Comparison of ENCODE assay signal across 21 cellular contexts in genomic region chr21:44732956-44733355, GRCh38. TPM values are rescaled to one million over a fixed set of nuclear protein-coding genes. Genes with fewer than 3 reads are reported as not detected.
DNase-seq lines count a peak whose midpoint lies in the region; ATAC-seq, FAIRE-seq and TF ChIP-seq lines count a peak whose summit lies in the region.
"Had no signal": no experiment of that assay in that cellular context is flagged by ENCODE, and none has a peak within 500 bp of the region (broad histone marks: within the 10 kb centered on the region; RNA-seq: fewer than 3 reads in every experiment).

No MANE protein-coding gene starts in this region.

- intact Hi-C loops in activated CD8-positive, alpha-beta T cell treated with anti-CD3 and anti-CD28 coated beads for 36 hours (cut with micrococcal nuclease) = no loop called here
- intact Hi-C loops in pancreas (cut with DNase I) = no loop called here

- no peak overlapping the region for H3K4me3 Mint-ChIP-seq in stimulated activated effector memory CD8-positive, alpha-beta T cell treated with anti-CD3 and anti-CD28 coated beads, Interleukin-12 subunit alpha, Interleukin-12 subunit beta, amount 100 ng/mL, for 72 hours
- no peak overlapping the region for H3K4me3 Mint-ChIP-seq in activated CD8-positive, alpha-beta T cell treated with anti-CD3 and anti-CD28 coated beads for 36 hours

- no peak for FAIRE-seq in pancreas (lab: Jason Lieb, UNC)
- FAIRE-seq: A204.1, HTR-8/SVneo had no signal

- H3K27me3 Mint-ChIP-seq in activated CD8-positive, alpha-beta T cell treated with anti-CD3 and anti-CD28 coated beads for 36 hours = no peaks in the 10 kb centered on the region

- no peaks in the 10 kb centered on the region for H3K36me3 ChIP-seq in BLaER1 treated with 17β-estradiol and CSF1 and Interleukin-3, amounts not matched to agents 10 nM and 100 nM
- H3K36me3 ChIP-seq in pancreas = no peaks in the 10 kb centered on the region
- H3K36me3 ChIP-seq: Peyer's patch, SJSA1 had no signal

- H3K27ac ChIP-seq in BLaER1 treated with 17β-estradiol and CSF1 and Interleukin-3, amounts not matched to agents 10 nM and 100 nM = peak overlapping the region in 2 of 11 experiments; percentile 46 to 61; a peak in 3 of 22 replicates
- H3K27ac ChIP-seq in pancreas = no peak overlapping the region
- H3K27ac ChIP-seq: Peyer's patch, SJSA1 had no signal

- H3K4me2 ChIP-seq in BLaER1 treated with 17β-estradiol and CSF1 and Interleukin-3, amounts not matched to agents 10 nM and 100 nM = peak overlapping the region in 9 of 11 experiments; percentile 42 to 90 (median 71); a peak in 18 of 22 replicates

- H3K27ac Mint-ChIP-seq in stimulated activated effector memory CD8-positive, alpha-beta T cell treated with anti-CD3 and anti-CD28 coated beads, Interleukin-12 subunit alpha, Interleukin-12 subunit beta, amount 100 ng/mL, for 72 hours = peak overlapping the region; percentile 61
- H3K27ac Mint-ChIP-seq in activated CD8-positive, alpha-beta T cell treated with anti-CD3 and anti-CD28 coated beads for 36 hours = no peak overlapping the region

- H3K9me3 Mint-ChIP-seq in stimulated activated effector memory CD8-positive, alpha-beta T cell treated with anti-CD3 and anti-CD28 coated beads, Interleukin-12 subunit alpha, Interleukin-12 subunit beta, amount 100 ng/mL, for 72 hours = no peaks in the 10 kb centered on the region
- peaks cover 4% of the 10 kb centered on the region for H3K9me3 Mint-ChIP-seq in activated CD8-positive, alpha-beta T cell treated with anti-CD3 and anti-CD28 coated beads for 36 hours

- no peak for ATAC-seq in stimulated activated effector memory CD8-positive, alpha-beta T cell treated with anti-CD3 and anti-CD28 coated beads, Interleukin-12 subunit alpha, Interleukin-12 subunit beta, amount 100 ng/mL, for 72 hours
- no peak for ATAC-seq in activated CD8-positive, alpha-beta T cell treated with anti-CD3 and anti-CD28 coated beads for 36 hours
- no peak for ATAC-seq in pancreas
- ATAC-seq: Right ventricle myocardium inferior had no signal

- TF ChIP-seq CTCF in activated CD8-positive, alpha-beta T cell treated with anti-CD3 and anti-CD28 coated beads for 36 hours (IDR thresholded peaks at IDR 0.05) = no peak
- TF ChIP-seq CTCF in pancreas (IDR thresholded peaks at IDR 0.05) = no peak

- H3K4me3 ChIP-seq in BLaER1 treated with 17β-estradiol and CSF1 and Interleukin-3, amounts not matched to agents 10 nM and 100 nM = no peak overlapping the region
- H3K4me3 ChIP-seq in pancreas = no peak overlapping the region
- H3K4me3 ChIP-seq: Peyer's patch, SJSA1 had no signal

- DNase-seq in HT1080 (ENCODE audit: low read depth) (peak; percentile 29), kidney tubule cell (ENCODE audit: low spot score) (peak; percentile 44), NCI-H345 (lab: John Stamatoyannopoulos, UW) (no peak), pancreas (no peak)
- no peak for DNase-seq in stimulated activated effector memory CD8-positive, alpha-beta T cell treated with anti-CD3 and anti-CD28 coated beads, Interleukin-12 subunit alpha, Interleukin-12 subunit beta, amount 100 ng/mL, for 72 hours (ENCODE audit: low spot score in 2 of 2)
- no peak for DNase-seq in activated CD8-positive, alpha-beta T cell treated with anti-CD3 and anti-CD28 coated beads for 36 hours
- DNase-seq: DMS79; KG1; NCI-H1092 treated with DMSO at 0.1 percent for 48 hours; NCI-H1436 treated with DMSO at 0.1 percent for 48 hours; NCI-H1930; NCI-H2227 treated with DMSO at 0.1 percent for 48 hours; NCI-H524; NCI-H774; NK-92 treated with Interleukin-12 subunit alpha and Interleukin-12 subunit beta, amount 100 ng/mL, for 24 hours; Peyer's patch had no signal

- H3K27me3 ChIP-seq in BLaER1 treated with 17β-estradiol and CSF1 and Interleukin-3, amounts not matched to agents 10 nM and 100 nM = no peaks in the 10 kb centered on the region
- no peaks in the 10 kb centered on the region for H3K27me3 ChIP-seq in pancreas
- H3K27me3 ChIP-seq: Peyer's patch had no signal

- no peaks in the 10 kb centered on the region for H3K4me1 Mint-ChIP-seq in stimulated activated effector memory CD8-positive, alpha-beta T cell treated with anti-CD3 and anti-CD28 coated beads, Interleukin-12 subunit alpha, Interleukin-12 subunit beta, amount 100 ng/mL, for 72 hours
- no peaks in the 10 kb centered on the region for H3K4me1 Mint-ChIP-seq in activated CD8-positive, alpha-beta T cell treated with anti-CD3 and anti-CD28 coated beads for 36 hours (ENCODE audit: low read depth)

- POLR2A ChIA-PET in activated CD8-positive, alpha-beta T cell treated with anti-CD3 and anti-CD28 coated beads for 36 hours (lab: Charles Lee) = no interaction called here

- no peaks in the 10 kb centered on the region for H4K20me1 ChIP-seq in BLaER1 treated with 17β-estradiol and CSF1 and Interleukin-3, amounts not matched to agents 10 nM and 100 nM

- H3K4me1 ChIP-seq in BLaER1 treated with 17β-estradiol and CSF1 and Interleukin-3, amounts not matched to agents 10 nM and 100 nM = peaks cover 26 to 64% (median 51%) of the 10 kb centered on the region in 10 experiments
- H3K4me1 ChIP-seq in pancreas = no peaks in the 10 kb centered on the region
- H3K4me1 ChIP-seq: Peyer's patch, SJSA1 had no signal

- H3K9me3 ChIP-seq in BLaER1 treated with 17β-estradiol and CSF1 and Interleukin-3, amounts not matched to agents 10 nM and 100 nM (replicated peaks in 1 of 11) = no peaks in the 10 kb centered on the region
- no peaks in the 10 kb centered on the region for H3K9me3 ChIP-seq in pancreas
- H3K9me3 ChIP-seq: Peyer's patch, SJSA1 had no signal

- 72 to 76% methylated on average over 11 of the region's 11 CpGs for WGBS in pancreas, 2 donors

- H3K9ac ChIP-seq in BLaER1 treated with 17β-estradiol and CSF1 and Interleukin-3, amounts not matched to agents 10 nM and 100 nM = peak overlapping the region in 1 of 11 experiments; percentile 22; a peak in 1 of 22 replicates

- H3K36me3 Mint-ChIP-seq in stimulated activated effector memory CD8-positive, alpha-beta T cell treated with anti-CD3 and anti-CD28 coated beads, Interleukin-12 subunit alpha, Interleukin-12 subunit beta, amount 100 ng/mL, for 72 hours = no peaks in the 10 kb centered on the region
- no peaks in the 10 kb centered on the region for H3K36me3 Mint-ChIP-seq in activated CD8-positive, alpha-beta T cell treated with anti-CD3 and anti-CD28 coated beads for 36 hours (ENCODE audit: low read depth)

- CTCF ChIA-PET in activated CD8-positive, alpha-beta T cell treated with anti-CD3 and anti-CD28 coated beads for 36 hours (lab: Charles Lee) = interaction anchor here (1.2 to 1.3 kb wide), 2 partner anchors 9 to 60 kb away, joined by 3 to 4 read pairs; no protein-coding TSS in a partner anchor

RNA-seq across cellular contexts. Expression of gene TSPEAR, which starts 21.6 kb away (rescaled TPM):
- total RNA-seq in HT1080 (2014; rRNA removed; shearing (Covaris generic)) = not detected in 2 replicates
- not detected in 2 replicates for polyA plus RNA-seq in HT1080 (2015; cell fraction: cytosol; rRNA removed)
- polyA plus RNA-seq in HT1080 (2015; cell fraction: nucleus; rRNA removed) = 0.07 TPM in 1 of 2 replicates, not detected in the other
- total RNA-seq in activated CD8-positive, alpha-beta T cell treated with anti-CD3 and anti-CD28 coated beads for 36 hours = not detected
- under 1 TPM in 5 of 6 donors, not detected in 1; 0.05 to 0.31 (median 0.17) TPM for total RNA-seq in pancreas
- 1 to 10 TPM in 1 of 2 donors, under 1 TPM in 1; 0.42 to 1.4 TPM for polyA plus RNA-seq in pancreas
- total RNA-seq: SJSA1 had no signal

RNA-seq across cellular contexts. Expression of gene KRTAP10-12, which starts 36.0 kb away (rescaled TPM):
- total RNA-seq in HT1080 (2014; rRNA removed; shearing (Covaris generic)) = not detected in 2 replicates
- polyA plus RNA-seq in HT1080 (2015; cell fraction: cytosol; rRNA removed) = not detected in 2 replicates
- not detected in 2 replicates for polyA plus RNA-seq in HT1080 (2015; cell fraction: nucleus; rRNA removed)
- total RNA-seq in activated CD8-positive, alpha-beta T cell treated with anti-CD3 and anti-CD28 coated beads for 36 hours = not detected
- not detected for total RNA-seq in pancreas
- not detected for polyA plus RNA-seq in pancreas
- total RNA-seq: Peyer's patch, Right ventricle myocardium inferior, SJSA1 had no signal

RNA-seq across cellular contexts. Expression of gene KRTAP12-1, which starts 51.0 kb away (rescaled TPM):
- total RNA-seq in HT1080 (2014; rRNA removed; shearing (Covaris generic)) = not detected in 2 replicates
- not detected in 2 replicates for polyA plus RNA-seq in HT1080 (2015; cell fraction: cytosol; rRNA removed)
- polyA plus RNA-seq in HT1080 (2015; cell fraction: nucleus; rRNA removed) = not detected in 2 replicates
- not detected for total RNA-seq in activated CD8-positive, alpha-beta T cell treated with anti-CD3 and anti-CD28 coated beads for 36 hours
- total RNA-seq in pancreas = not detected
- polyA plus RNA-seq in pancreas = not detected
- total RNA-seq: Peyer's patch, Right ventricle myocardium inferior, SJSA1 had no signal

Comparison
In these comparisons a context has a peak if more than half of its experiments do, and no peak if none do; other contexts are left out.
1. DNase-seq: peak in HT1080 (single experiment) and kidney tubule cell (single experiment); none in stimulated activated effector memory CD8-positive, alpha-beta T cell treated with anti-CD3 and anti-CD28 coated beads, Interleukin-12 subunit alpha, Interleukin-12 subunit beta, amount 100 ng/mL, for 72 hours (0 of 2), NCI-H345 (single experiment), activated CD8-positive, alpha-beta T cell treated with anti-CD3 and anti-CD28 coated beads for 36 hours (single experiment) and pancreas (0 of 6).